ENCODE assay signal across 30 cellular contexts in genomic region chr3:97647441-97647840, GRCh38.
"Had no signal": no experiment of that assay in that cellular context is flagged by ENCODE, and none has a peak within 500 bp of the region (broad histone marks: within the 10 kb centered on the region; RNA-seq: fewer than 3 reads in every experiment).

No MANE protein-coding gene starts in this region.

- H3K27ac Mint-ChIP-seq: activated naive CD4-positive, alpha-beta T cell treated with anti-CD3 and anti-CD28 coated beads for 36 hours; activated naive CD8-positive, alpha-beta T cell treated with anti-CD3 and anti-CD28 coated beads for 36 hours; effector memory CD8-positive, alpha-beta T cell; nephron; stimulated activated memory B cell treated with anti-CD40 and anti-IgM and Interleukin-4, amounts not matched to agents 10 μg/mL and 1 μg/mL and 100 μg/mL, for 72 hours; stimulated activated naive CD8-positive, alpha-beta T cell treated with anti-CD3 and anti-CD28 coated beads, Interleukin-15, amount 100 ng/mL, for 72 hours had no signal

- H3K9me3 Mint-ChIP-seq: activated naive CD4-positive, alpha-beta T cell treated with anti-CD3 and anti-CD28 coated beads for 36 hours; activated naive CD8-positive, alpha-beta T cell treated with anti-CD3 and anti-CD28 coated beads for 36 hours; nephron; stimulated activated memory B cell treated with anti-CD40 and anti-IgM and Interleukin-4, amounts not matched to agents 10 μg/mL and 1 μg/mL and 100 μg/mL, for 72 hours; stimulated activated naive CD8-positive, alpha-beta T cell treated with anti-CD3 and anti-CD28 coated beads, Interleukin-15, amount 100 ng/mL, for 72 hours had no signal

- ATAC-seq: body of pancreas; effector memory CD8-positive, alpha-beta T cell; left colon; stimulated activated memory B cell treated with anti-CD40 and anti-IgM and Interleukin-4, amounts not matched to agents 10 μg/mL and 1 μg/mL and 100 μg/mL, for 72 hours; stimulated activated naive CD8-positive, alpha-beta T cell treated with anti-CD3 and anti-CD28 coated beads, Interleukin-15, amount 100 ng/mL, for 72 hours had no signal

- H3K27ac ChIP-seq: adrenal gland, body of pancreas, cardiac muscle cell, coronary artery, neutrophil, ovary, prostate gland, sigmoid colon, tibial artery had no signal

- H3K36me3 ChIP-seq: adrenal gland, cardiac muscle cell, neutrophil, ovary, prostate gland, sigmoid colon, tibial artery had no signal

- H3K4me1 ChIP-seq: adrenal gland, body of pancreas, prostate gland, sigmoid colon, tibial artery had no signal

- H3K9me3 ChIP-seq: adrenal gland, body of pancreas, neutrophil, ovary, prostate gland, sigmoid colon, tibial artery had no signal

- H3K27me3 Mint-ChIP-seq: activated naive CD8-positive, alpha-beta T cell treated with anti-CD3 and anti-CD28 coated beads for 36 hours; effector memory CD8-positive, alpha-beta T cell; stimulated activated memory B cell treated with anti-CD40 and anti-IgM and Interleukin-4, amounts not matched to agents 10 μg/mL and 1 μg/mL and 100 μg/mL, for 72 hours; stimulated activated naive CD8-positive, alpha-beta T cell treated with anti-CD3 and anti-CD28 coated beads, Interleukin-15, amount 100 ng/mL, for 72 hours had no signal

- DNase-seq: activated CD4-positive, alpha-beta T cell treated with anti-CD3 and anti-CD28 coated beads for 4 hours; activated CD4-positive, alpha-beta T cell treated with anti-CD3 and anti-CD28 coated beads, Interleukin-2, amount 50 U/mL, for 4 hours; activated CD4-positive, CD25-positive, alpha-beta regulatory T cell; activated effector memory CD4-positive, alpha-beta T cell treated with anti-CD3 and anti-CD28 coated beads, Interleukin-2, amount 50 U/mL, for 16 hours; activated naive CD4-positive, alpha-beta T cell treated with anti-CD3 and anti-CD28 coated beads for 36 hours; activated naive CD8-positive, alpha-beta T cell treated with anti-CD3 and anti-CD28 coated beads for 36 hours; activated T-cell treated with anti-CD3 and anti-CD28 coated beads for 4 hours; adrenal gland; aorta; body of pancreas; cerebellar nuclear complex; effector memory CD8-positive, alpha-beta T cell; hippocampal formation; kidney; left colon; mammary epithelial cell; ovary; sigmoid colon; small intestine; stimulated activated CD4-positive, alpha-beta T cell treated with anti-CD3 and anti-CD28 coated beads, Interleukin-4, amount 100 ng/mL, for 24 hours; stimulated activated CD8-positive, alpha-beta memory T cell treated with anti-CD3 and anti-CD28 coated beads, Interleukin-4, amount 100 ng/mL, for 48 hours; stimulated activated naive CD8-positive, alpha-beta T cell treated with anti-CD3 and anti-CD28 coated beads, Interleukin-15, amount 100 ng/mL, for 72 hours; substantia nigra; tibial artery had no signal

- H3K4me3 Mint-ChIP-seq: activated naive CD4-positive, alpha-beta T cell treated with anti-CD3 and anti-CD28 coated beads for 36 hours; activated naive CD8-positive, alpha-beta T cell treated with anti-CD3 and anti-CD28 coated beads for 36 hours; effector memory CD8-positive, alpha-beta T cell; nephron; stimulated activated memory B cell treated with anti-CD40 and anti-IgM and Interleukin-4, amounts not matched to agents 10 μg/mL and 1 μg/mL and 100 μg/mL, for 72 hours; stimulated activated naive CD8-positive, alpha-beta T cell treated with anti-CD3 and anti-CD28 coated beads, Interleukin-15, amount 100 ng/mL, for 72 hours had no signal

- H3K27me3 ChIP-seq: adrenal gland, body of pancreas, cardiac muscle cell, neutrophil, ovary, sigmoid colon, tibial artery had no signal

- H3K4me3 ChIP-seq: adrenal gland, body of pancreas, cardiac muscle cell, coronary artery, ovary, prostate gland, sigmoid colon, tibial artery had no signal

- H3K4me1 Mint-ChIP-seq: activated naive CD8-positive, alpha-beta T cell treated with anti-CD3 and anti-CD28 coated beads for 36 hours; nephron; stimulated activated memory B cell treated with anti-CD40 and anti-IgM and Interleukin-4, amounts not matched to agents 10 μg/mL and 1 μg/mL and 100 μg/mL, for 72 hours; stimulated activated naive CD8-positive, alpha-beta T cell treated with anti-CD3 and anti-CD28 coated beads, Interleukin-15, amount 100 ng/mL, for 72 hours had no signal

- H3K36me3 Mint-ChIP-seq: activated naive CD8-positive, alpha-beta T cell treated with anti-CD3 and anti-CD28 coated beads for 36 hours; stimulated activated memory B cell treated with anti-CD40 and anti-IgM and Interleukin-4, amounts not matched to agents 10 μg/mL and 1 μg/mL and 100 μg/mL, for 72 hours had no signal
